Comparison of ENCODE assay signal across 33 cellular contexts in genomic region chr16:4839942-4840341, GRCh38. TPM values are rescaled to one million over a fixed set of nuclear protein-coding genes. Genes with fewer than 3 reads are reported as not detected.
DNase-seq lines count a peak whose midpoint lies in the region; ATAC-seq, FAIRE-seq and TF ChIP-seq lines count a peak whose summit lies in the region.
"Had no signal": no experiment of that assay in that cellular context is flagged by ENCODE, and none has a peak within 500 bp of the region (broad histone marks: within the 10 kb centered on the region; RNA-seq: fewer than 3 reads in every experiment).

No MANE protein-coding gene starts in this region.

- H3K36me3 ChIP-seq in GM23338 (ENCODE audit: insufficient read depth) (peaks cover 53% of the 10 kb centered on the region), bronchial epithelial cell (ENCODE audit: control insufficient read depth, insufficient read depth, low read length) (peaks cover 23% of the 10 kb centered on the region), OCI-LY7 (ENCODE audit: insufficient read depth, low read length) (peaks cover 93% of the 10 kb centered on the region)
- H3K36me3 ChIP-seq: ovary had no signal

- H3K27me3 Mint-ChIP-seq in T-helper 1 cell treated with Interleukin-12 subunit alpha and Interleukin-12 subunit beta and Interleukin-4 antibody, amounts not matched to agents 30 μg/mL and 1 μg/mL, for 36 hours (ENCODE audit: low read depth) = no peaks in the 10 kb centered on the region
- peaks cover 2% of the 10 kb centered on the region for H3K27me3 Mint-ChIP-seq in GM23338 (ENCODE audit: insufficient read depth, low read depth, poor library complexity)
- no peaks in the 10 kb centered on the region for H3K27me3 Mint-ChIP-seq in naive thymus-derived CD8-positive, alpha-beta T cell
- H3K27me3 Mint-ChIP-seq: activated CD4-positive, alpha-beta T cell treated with anti-CD3 and anti-CD28 coated beads, Interleukin-2, amount 10 ng/mL, durations not matched to agents 7 days and 5 days; CD4-positive, alpha-beta T cell had no signal

- no peaks in the 10 kb centered on the region for H3K9me3 ChIP-seq in OCI-LY7 (ENCODE audit: low read length)
- H3K9me3 ChIP-seq: ovary, suprapubic skin had no signal

- DNase-seq in T-helper 1 cell (no peak), GM23338 (ENCODE audit: low spot score) (peak; percentile 8), bronchial epithelial cell (ENCODE audit: low read depth) (peak; percentile 20), GM03348 (ENCODE audit: low spot score) (no peak), OCI-LY7 (ENCODE audit: low spot score) (no peak), midbrain (lab: John Stamatoyannopoulos, UW) (no peak)
- no peak for DNase-seq in naive thymus-derived CD8-positive, alpha-beta T cell
- DNase-seq: activated CD4-positive, alpha-beta T cell treated with anti-CD3 and anti-CD28 coated beads, Interleukin-2, amount 10 ng/mL, durations not matched to agents 7 days and 5 days; activated naive CD4-positive, alpha-beta T cell treated with anti-CD3 and anti-CD28 coated beads, Interleukin-2, amount 50 U/mL, for 16 hours; CD4-positive, alpha-beta T cell; hypothalamus; KG1; mammary epithelial cell; NCI-H1930; NCI-H526 treated with DMSO at 0.1 percent for 48 hours; nephron progenitor cell; ovary; SIG-M5; stimulated activated naive CD4-positive, alpha-beta T cell; T1000 had no signal

- POLR2A ChIA-PET in naive thymus-derived CD8-positive, alpha-beta T cell (lab: Charles Lee) = interaction anchor here (1.0 kb wide), 1 partner anchor 31 kb away, joined by 4 read pairs; no protein-coding TSS in a partner anchor
- POLR2A ChIA-PET in OCI-LY7 (lab: Charles Lee) = no interaction called here

- peaks cover 17% of the 10 kb centered on the region; the same call in 1 of the 2 replicates for H3F3A ChIP-seq in GM23338 (replicated peaks; ENCODE audit: low read depth)

- no peak overlapping the region for H3K4me3 ChIP-seq in GM23338
- H3K4me3 ChIP-seq in bronchial epithelial cell (ENCODE audit: low read depth, low read length) = no peak overlapping the region
- H3K4me3 ChIP-seq in OCI-LY7 (ENCODE audit: low read depth, low read length, poor library complexity, severe bottlenecking) = no peak overlapping the region
- H3K4me3 ChIP-seq: ovary, suprapubic skin had no signal

- H3K36me3 Mint-ChIP-seq in T-helper 1 cell treated with Interleukin-12 subunit alpha and Interleukin-12 subunit beta and Interleukin-4 antibody, amounts not matched to agents 30 μg/mL and 1 μg/mL, for 36 hours (ENCODE audit: low read depth) = peaks cover 47% of the 10 kb centered on the region
- H3K36me3 Mint-ChIP-seq in GM23338 (ENCODE audit: low read depth) = peaks cover 76% of the 10 kb centered on the region
- H3K36me3 Mint-ChIP-seq in naive thymus-derived CD8-positive, alpha-beta T cell = peaks cover 0 to 92% (median 5%) of the 10 kb centered on the region in 3 donors

- H3K79me2 ChIP-seq in GM23338 (replicated peaks; ENCODE audit: insufficient read depth) (peaks cover 34% of the 10 kb centered on the region), OCI-LY7 (ENCODE audit: insufficient read depth, low read depth, low read length) (peaks cover 16% of the 10 kb centered on the region; the same call in 1 of the 2 replicates)

- TF ChIP-seq CTCF in GM23338 (conservative IDR thresholded peaks at IDR 0.05; ENCODE audit: low read depth in 2 of 2) (no peak), bronchial epithelial cell (IDR thresholded peaks at IDR 0.05; ENCODE audit: insufficient read depth, low read length, severe bottlenecking) (no peak), OCI-LY7 (conservative IDR thresholded peaks at IDR 0.05; ENCODE audit: low read length) (no peak)

- H4K20me1 ChIP-seq in GM23338 (replicated peaks; ENCODE audit: insufficient read depth) (peaks cover 25% of the 10 kb centered on the region), OCI-LY7 (ENCODE audit: insufficient read depth, low read length) (0 out of 2 replicates have a peak, but pooled peaks cover 4% of the 10 kb centered on the region)

- H2AFZ ChIP-seq in GM23338 (no peak overlapping the region), OCI-LY7 (ENCODE audit: low read length) (no peak overlapping the region)

- no TSS peak for BruUV-seq in OCI-LY7 (replicated peaks; lab: Mats Ljungman, UMichigan)

- H3K4me3 Mint-ChIP-seq in T-helper 1 cell treated with Interleukin-12 subunit alpha and Interleukin-12 subunit beta and Interleukin-4 antibody, amounts not matched to agents 30 μg/mL and 1 μg/mL, for 36 hours = no peak overlapping the region
- H3K4me3 Mint-ChIP-seq in GM23338 = no peak overlapping the region
- no peak overlapping the region for H3K4me3 Mint-ChIP-seq in naive thymus-derived CD8-positive, alpha-beta T cell
- H3K4me3 Mint-ChIP-seq: activated CD4-positive, alpha-beta T cell treated with anti-CD3 and anti-CD28 coated beads, Interleukin-2, amount 10 ng/mL, durations not matched to agents 7 days and 5 days; nephron progenitor cell had no signal

- H3K4me2 ChIP-seq in GM23338 (no peak overlapping the region), OCI-LY7 (ENCODE audit: low read length) (no peak overlapping the region)

- ATAC-seq in GM23338 = no peak
- ATAC-seq in naive thymus-derived CD8-positive, alpha-beta T cell = no peak

- FAIRE-seq in bronchial epithelial cell (lab: Jason Lieb, UNC) = no peak
- FAIRE-seq: A204.1, D721Med, H1, HTR-8/SVneo had no signal

- peak overlapping the region; percentile 6 for H3K27ac Mint-ChIP-seq in T-helper 1 cell treated with Interleukin-12 subunit alpha and Interleukin-12 subunit beta and Interleukin-4 antibody, amounts not matched to agents 30 μg/mL and 1 μg/mL, for 36 hours
- no peak overlapping the region for H3K27ac Mint-ChIP-seq in GM23338
- peak overlapping the region in 6 of 10 donors; percentile 5 to 69 (median 30) for H3K27ac Mint-ChIP-seq in naive thymus-derived CD8-positive, alpha-beta T cell
- H3K27ac Mint-ChIP-seq: activated CD4-positive, alpha-beta T cell treated with anti-CD3 and anti-CD28 coated beads, Interleukin-2, amount 10 ng/mL, durations not matched to agents 7 days and 5 days; CD4-positive, alpha-beta T cell had no signal

- no peaks in the 10 kb centered on the region for H3K9me2 ChIP-seq in GM23338 (ENCODE audit: insufficient read depth)
- H3K9me2 ChIP-seq in OCI-LY7 (ENCODE audit: insufficient read depth, low read length) = no peaks in the 10 kb centered on the region

- H3K27ac ChIP-seq in GM23338 (ENCODE audit: low read depth) (no peak overlapping the region), OCI-LY7 (ENCODE audit: low read depth, low read length, poor library complexity, severe bottlenecking) (no peak overlapping the region)
- H3K27ac ChIP-seq: ovary, suprapubic skin had no signal

- CTCF ChIA-PET in OCI-LY7 (lab: Charles Lee; ENCODE audit: unreplicated experiment) = no interaction called here

- H3K9me3 Mint-ChIP-seq in T-helper 1 cell treated with Interleukin-12 subunit alpha and Interleukin-12 subunit beta and Interleukin-4 antibody, amounts not matched to agents 30 μg/mL and 1 μg/mL, for 36 hours = no peaks in the 10 kb centered on the region
- no peaks in the 10 kb centered on the region for H3K9me3 Mint-ChIP-seq in GM23338
- no peaks in the 10 kb centered on the region for H3K9me3 Mint-ChIP-seq in naive thymus-derived CD8-positive, alpha-beta T cell
- H3K9me3 Mint-ChIP-seq: activated CD4-positive, alpha-beta T cell treated with anti-CD3 and anti-CD28 coated beads, Interleukin-2, amount 10 ng/mL, durations not matched to agents 7 days and 5 days; CD4-positive, alpha-beta T cell; nephron progenitor cell had no signal

- H3K27me3 ChIP-seq in GM23338 (ENCODE audit: insufficient read depth) (no peaks in the 10 kb centered on the region), bronchial epithelial cell (ENCODE audit: control insufficient read depth, insufficient read depth, low read length) (no peaks in the 10 kb centered on the region)
- H3K27me3 ChIP-seq: ovary, suprapubic skin had no signal

- intact Hi-C loops in OCI-LY7 (cut with micrococcal nuclease; ENCODE audit: unreplicated experiment) = loop anchor here (10.0 kb wide), 1 partner anchor 415 kb away; the partner anchor contains the start of gene DNAJA3

- H3K4me1 ChIP-seq in GM23338 (ENCODE audit: insufficient read depth) (no peaks in the 10 kb centered on the region), OCI-LY7 (ENCODE audit: insufficient read depth, low read length, poor library complexity, severe bottlenecking) (no peaks in the 10 kb centered on the region)

- peaks cover 4% of the 10 kb centered on the region for H3K4me1 Mint-ChIP-seq in T-helper 1 cell treated with Interleukin-12 subunit alpha and Interleukin-12 subunit beta and Interleukin-4 antibody, amounts not matched to agents 30 μg/mL and 1 μg/mL, for 36 hours (ENCODE audit: low read depth)
- no peaks in the 10 kb centered on the region for H3K4me1 Mint-ChIP-seq in GM23338
- H3K4me1 Mint-ChIP-seq in naive thymus-derived CD8-positive, alpha-beta T cell = peaks cover 3 to 29% (median 12%) of the 10 kb centered on the region in 4 donors
- H3K4me1 Mint-ChIP-seq: nephron progenitor cell had no signal

RNA-seq across cellular contexts. Expression of gene GLYR1, which starts 7.1 kb away (rescaled TPM):
- 90.5 and 105 TPM in 2 replicates for total RNA-seq in GM23338 (2014; rRNA removed; shearing (Covaris generic))
- polyA plus RNA-seq in GM23338 (2016; fragmentation: Nextera tagmentation; extraction: Ambion mirVana) = 55.1 and 59.9 TPM in 2 replicates
- total RNA-seq in bronchial epithelial cell (31.1 and 35.5 TPM in 2 replicates), OCI-LY7 (2022) (95.6 and 113 TPM in 2 replicates)
- 100 to 1,000 TPM; 111 to 112 TPM for total RNA-seq in naive thymus-derived CD8-positive, alpha-beta T cell
- 10 to 100 TPM; 29.7 to 39.6 (median 38.1) TPM for polyA plus RNA-seq in naive thymus-derived CD8-positive, alpha-beta T cell
- total RNA-seq in OCI-LY7 (2014; rRNA removed; shearing (Covaris generic)) = 48.4 and 54.4 TPM in 2 replicates

RNA-seq across cellular contexts. Expression of gene UBN1, which starts 7.3 kb away (rescaled TPM):
- 39.9 and 46.8 TPM in 2 replicates for total RNA-seq in GM23338 (2014; rRNA removed; shearing (Covaris generic))
- polyA plus RNA-seq in GM23338 (2016; fragmentation: Nextera tagmentation; extraction: Ambion mirVana) = 18.3 and 18.7 TPM in 2 replicates
- total RNA-seq in bronchial epithelial cell (17.6 and 21.8 TPM in 2 replicates), OCI-LY7 (2022) (53.0 and 53.3 TPM in 2 replicates)
- 10 to 100 TPM; 40.6 to 40.9 TPM for total RNA-seq in naive thymus-derived CD8-positive, alpha-beta T cell
- 10 to 100 TPM; 10.9 to 18.4 (median 14.2) TPM for polyA plus RNA-seq in naive thymus-derived CD8-positive, alpha-beta T cell
- total RNA-seq in OCI-LY7 (2014; rRNA removed; shearing (Covaris generic)) = 35.8 and 37.2 TPM in 2 replicates

RNA-seq across cellular contexts. Expression of gene ROGDI, which starts 37.5 kb away (rescaled TPM):
- total RNA-seq in GM23338 (2014; rRNA removed; shearing (Covaris generic)) = 23.3 and 38.8 TPM in 2 replicates
- polyA plus RNA-seq in GM23338 (2016; fragmentation: Nextera tagmentation; extraction: Ambion mirVana) = 30.3 and 31.9 TPM in 2 replicates
- total RNA-seq in bronchial epithelial cell (16.1 and 19.8 TPM in 2 replicates), OCI-LY7 (2022) (7.1 and 7.6 TPM in 2 replicates)
- total RNA-seq in naive thymus-derived CD8-positive, alpha-beta T cell = 10 to 100 TPM; 11.2 to 12.5 TPM
- polyA plus RNA-seq in naive thymus-derived CD8-positive, alpha-beta T cell = 10 to 100 TPM in 2 of 3 donors, 1 to 10 TPM in 1; 7.8 to 12.6 (median 11.8) TPM
- total RNA-seq in OCI-LY7 (2014; rRNA removed; shearing (Covaris generic)) = 2.9 and 6.3 TPM in 2 replicates

RNA-seq across cellular contexts. Expression of gene SMIM22, which starts 44.8 kb away (rescaled TPM):
- total RNA-seq in GM23338 (2014; rRNA removed; shearing (Covaris generic)) = not detected in 2 replicates
- 1.3 and 1.4 TPM in 2 replicates for polyA plus RNA-seq in GM23338 (2016; fragmentation: Nextera tagmentation; extraction: Ambion mirVana)
- total RNA-seq in bronchial epithelial cell (0.79 and 9.0 TPM in 2 replicates), OCI-LY7 (2022) (not detected in 2 replicates)
- total RNA-seq in naive thymus-derived CD8-positive, alpha-beta T cell = not detected
- not detected for polyA plus RNA-seq in naive thymus-derived CD8-positive, alpha-beta T cell
- not detected in 2 replicates for total RNA-seq in OCI-LY7 (2014; rRNA removed; shearing (Covaris generic))
- total RNA-seq: activated CD4-positive, alpha-beta T cell treated with anti-CD3 and anti-CD28 coated beads, Interleukin-2, amount 10 ng/mL, durations not matched to agents 7 days and 5 days; CD4-positive, alpha-beta T cell; chondrocyte; Daoy; glomerular endothelial cell; H1; renal cortical epithelial cell; skeletal muscle tissue had no signal
- polyA plus RNA-seq: H1, ovary had no signal

RNA-seq across cellular contexts. Expression of gene SEPTIN12, which starts 51.8 kb away (rescaled TPM):
- total RNA-seq in GM23338 (2014; rRNA removed; shearing (Covaris generic)) = not detected in 2 replicates
- polyA plus RNA-seq in GM23338 (2016; fragmentation: Nextera tagmentation; extraction: Ambion mirVana) = not detected in 2 replicates
- total RNA-seq in bronchial epithelial cell = not detected in 2 replicates
- not detected for total RNA-seq in naive thymus-derived CD8-positive, alpha-beta T cell
- polyA plus RNA-seq in naive thymus-derived CD8-positive, alpha-beta T cell = not detected
- not detected in 2 replicates for total RNA-seq in OCI-LY7 (2014; rRNA removed; shearing (Covaris generic))
- total RNA-seq in OCI-LY7 (2022) = not detected in 2 replicates
- total RNA-seq: activated CD4-positive, alpha-beta T cell treated with anti-CD3 and anti-CD28 coated beads, Interleukin-2, amount 10 ng/mL, durations not matched to agents 7 days and 5 days; CD4-positive, alpha-beta T cell; chondrocyte; Daoy; glomerular endothelial cell; H1; mammary epithelial cell; MCF 10A; renal cortical epithelial cell; skeletal muscle tissue; suprapubic skin; ureter had no signal
- polyA plus RNA-seq: mammary epithelial cell, ovary had no signal

Comparison
In these comparisons a context has a peak if more than half of its experiments do, and no peak if none do; other contexts are left out.
1. DNase-seq: peak in GM23338 (single experiment) and bronchial epithelial cell (single experiment); none in T-helper 1 cell (0 of 5), naive thymus-derived CD8-positive, alpha-beta T cell (0 of 10), GM03348 (single experiment), OCI-LY7 (single experiment) and midbrain (single experiment).